In genomic region chr5:68932830-68933434, GRCh38 we compare ENCODE assay signal across 12 cellular contexts.
A peak's percentile ranks its signal among the peaks of the same experiment; 100 is the strongest.
DNase-seq lines count a peak whose midpoint lies in the region; ATAC-seq and TF ChIP-seq lines count a peak whose summit lies in the region.
"Had no signal": no experiment of that assay in that cellular context is flagged by ENCODE, and none has a peak within 500 bp of the region (broad histone marks: within the 10 kb centered on the region; RNA-seq: fewer than 3 reads in every experiment).

No MANE protein-coding gene starts in this region.

- H3K36me3 Mint-ChIP-seq in activated CD8-positive, alpha-beta T cell treated with anti-CD3 and anti-CD28 coated beads, Interleukin-2, amount 10 ng/mL, durations not matched to agents 7 days and 5 days (ENCODE audit: low read depth), result peaks cover 3% of the 10 kb centered on the region
- peaks cover 0 to 28% (median 7%) of the 10 kb centered on the region in 3 donors for H3K36me3 Mint-ChIP-seq in naive thymus-derived CD8-positive, alpha-beta T cell
- H3K36me3 Mint-ChIP-seq: stimulated activated memory B cell treated with anti-CD40 and anti-IgM and Interleukin-4, amounts not matched to agents 10 μg/mL and 1 μg/mL and 100 μg/mL, for 72 hours had no signal

- H3K4me3 ChIP-seq in lower leg skin (ENCODE audit: low read depth, poor library complexity, severe bottlenecking), result no peak overlapping the region

- no peak overlapping the region for H3K27ac Mint-ChIP-seq in activated CD8-positive, alpha-beta T cell treated with anti-CD3 and anti-CD28 coated beads, Interleukin-2, amount 10 ng/mL, durations not matched to agents 7 days and 5 days
- H3K27ac Mint-ChIP-seq in naive thymus-derived CD8-positive, alpha-beta T cell, result no peak overlapping the region
- H3K27ac Mint-ChIP-seq: mesothelial cell of epicardium; stimulated activated memory B cell treated with anti-CD40 and anti-IgM and Interleukin-4, amounts not matched to agents 10 μg/mL and 1 μg/mL and 100 μg/mL, for 72 hours had no signal

- TF ChIP-seq POLR2A in lower leg skin (IDR thresholded peaks at IDR 0.05), result no peak

- CTCF ChIA-PET in activated CD8-positive, alpha-beta T cell treated with anti-CD3 and anti-CD28 coated beads, Interleukin-2, amount 10 ng/mL, durations not matched to agents 7 days and 5 days (lab: Charles Lee), result no interaction called here

- ATAC-seq in activated CD8-positive, alpha-beta T cell treated with anti-CD3 and anti-CD28 coated beads, Interleukin-2, amount 10 ng/mL, durations not matched to agents 7 days and 5 days, result no peak
- no peak for ATAC-seq in naive thymus-derived CD8-positive, alpha-beta T cell
- ATAC-seq: stimulated activated memory B cell treated with anti-CD40 and anti-IgM and Interleukin-4, amounts not matched to agents 10 μg/mL and 1 μg/mL and 100 μg/mL, for 72 hours had no signal

- DNase-seq in activated CD4-positive, alpha-beta T cell treated with anti-CD3 and anti-CD28 coated beads for 48 hours, result peak; percentile 24
- no peak for DNase-seq in activated CD4-positive, alpha-beta T cell treated with anti-CD3 and anti-CD28 coated beads for 4 hours
- peak; percentile 28 for DNase-seq in KBM-7
- peak; percentile 25 for DNase-seq in activated CD8-positive, alpha-beta T cell treated with anti-CD3 and anti-CD28 coated beads, Interleukin-2, amount 10 ng/mL, durations not matched to agents 7 days and 5 days
- DNase-seq in naive thymus-derived CD8-positive, alpha-beta T cell, result peak in 7 of 10 donors; percentile 3 to 38 (median 21)
- DNase-seq in lower leg skin (ENCODE audit: low spot score in 2 of 2), result no peak
- DNase-seq in NCI-H510A (lab: John Stamatoyannopoulos, UW), result no peak
- no peak for DNase-seq in NCI-H2081 treated with DMSO at 0.1 percent for 48 hours (lab: John Stamatoyannopoulos, UW)
- DNase-seq: DMS79 treated with DMSO at 0.1 percent for 48 hours, NCI-H446 treated with DMSO at 0.1 percent for 48 hours had no signal

- peaks cover 4% of the 10 kb centered on the region for H3K27me3 Mint-ChIP-seq in activated CD8-positive, alpha-beta T cell treated with anti-CD3 and anti-CD28 coated beads, Interleukin-2, amount 10 ng/mL, durations not matched to agents 7 days and 5 days (ENCODE audit: low read depth)
- H3K27me3 Mint-ChIP-seq in naive thymus-derived CD8-positive, alpha-beta T cell, result no peaks in the 10 kb centered on the region
- H3K27me3 Mint-ChIP-seq: stimulated activated memory B cell treated with anti-CD40 and anti-IgM and Interleukin-4, amounts not matched to agents 10 μg/mL and 1 μg/mL and 100 μg/mL, for 72 hours had no signal

- in situ Hi-C loops in KBM-7 (cut with MboI; ENCODE audit: low pct_unique_long_range_greater_than_20kb, low sequenced_read_pairs), result no loop called here

- no peak overlapping the region for H3K4me3 Mint-ChIP-seq in activated CD8-positive, alpha-beta T cell treated with anti-CD3 and anti-CD28 coated beads, Interleukin-2, amount 10 ng/mL, durations not matched to agents 7 days and 5 days
- H3K4me3 Mint-ChIP-seq in naive thymus-derived CD8-positive, alpha-beta T cell, result no peak overlapping the region
- H3K4me3 Mint-ChIP-seq: mesothelial cell of epicardium; stimulated activated memory B cell treated with anti-CD40 and anti-IgM and Interleukin-4, amounts not matched to agents 10 μg/mL and 1 μg/mL and 100 μg/mL, for 72 hours had no signal

- POLR2A ChIA-PET in activated CD8-positive, alpha-beta T cell treated with anti-CD3 and anti-CD28 coated beads, Interleukin-2, amount 10 ng/mL, durations not matched to agents 7 days and 5 days (lab: Charles Lee), result no interaction called here
- POLR2A ChIA-PET in naive thymus-derived CD8-positive, alpha-beta T cell (lab: Charles Lee), result no interaction called here

- 59 to 75% methylated on average over 3 of the region's 3 CpGs for WGBS in lower leg skin, 2 donors

- peaks cover 6% of the 10 kb centered on the region for H3K9me3 Mint-ChIP-seq in activated CD8-positive, alpha-beta T cell treated with anti-CD3 and anti-CD28 coated beads, Interleukin-2, amount 10 ng/mL, durations not matched to agents 7 days and 5 days (ENCODE audit: insufficient read depth)
- H3K9me3 Mint-ChIP-seq in naive thymus-derived CD8-positive, alpha-beta T cell, result peaks cover 4 to 49% (median 30%) of the 10 kb centered on the region in 9 donors

- no peak for TF ChIP-seq CTCF in lower leg skin (IDR thresholded peaks at IDR 0.05)

- intact Hi-C loops in lower leg skin (cut with DNase I; ENCODE audit: low total_unique reads), result no loop called here

- no peaks in the 10 kb centered on the region for H3K4me1 Mint-ChIP-seq in activated CD8-positive, alpha-beta T cell treated with anti-CD3 and anti-CD28 coated beads, Interleukin-2, amount 10 ng/mL, durations not matched to agents 7 days and 5 days (ENCODE audit: low read depth)
- H3K4me1 Mint-ChIP-seq in naive thymus-derived CD8-positive, alpha-beta T cell, result no peaks in the 10 kb centered on the region
- H3K4me1 Mint-ChIP-seq: mesothelial cell of epicardium; stimulated activated memory B cell treated with anti-CD40 and anti-IgM and Interleukin-4, amounts not matched to agents 10 μg/mL and 1 μg/mL and 100 μg/mL, for 72 hours had no signal

Comparison
In these comparisons a context has a peak if more than half of its experiments do, and no peak if none do; other contexts are left out.
1. DNase-seq: peak in activated CD4-positive, alpha-beta T cell treated with anti-CD3 and anti-CD28 coated beads for 48 hours (single experiment), KBM-7 (single experiment), activated CD8-positive, alpha-beta T cell treated with anti-CD3 and anti-CD28 coated beads, Interleukin-2, amount 10 ng/mL, durations not matched to agents 7 days and 5 days (single experiment) and naive thymus-derived CD8-positive, alpha-beta T cell (7 of 10); none in activated CD4-positive, alpha-beta T cell treated with anti-CD3 and anti-CD28 coated beads for 4 hours (0 of 2), lower leg skin (0 of 2), NCI-H510A (single experiment) and NCI-H2081 treated with DMSO at 0.1 percent for 48 hours (single experiment).